Comparison of ENCODE assay signal across 1 cellular context in the genomic region with DNA sequence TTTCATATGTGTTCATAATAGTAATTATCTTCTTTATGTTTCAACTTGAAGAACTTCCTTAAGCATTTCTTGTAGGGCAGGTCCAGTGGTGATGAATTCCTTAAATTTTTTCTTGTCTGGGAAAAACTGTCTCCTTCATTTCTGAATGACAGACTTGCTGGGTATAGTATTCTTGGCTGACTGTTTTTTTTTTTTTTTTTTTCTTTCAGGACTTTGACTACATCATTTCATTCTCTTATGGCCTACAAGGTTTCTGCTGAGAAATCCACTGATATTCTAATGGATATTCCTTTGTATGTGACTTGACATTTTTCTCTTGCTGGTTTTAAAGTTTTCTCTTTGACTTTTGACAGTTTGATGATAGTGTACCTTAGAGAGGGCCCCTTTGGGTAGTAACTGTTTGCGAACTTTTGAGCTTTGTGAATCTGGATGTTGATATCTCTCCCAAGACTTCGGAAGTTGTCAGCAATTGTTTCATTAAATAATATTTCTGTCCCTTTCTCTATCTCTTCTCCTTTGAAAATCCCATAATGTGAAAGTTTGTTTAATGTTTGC.
TF ChIP-seq lines count a peak whose summit lies in the region.

No MANE protein-coding gene starts in this region.

TF ChIP-seq in H1, 55 proteins besides CTCF, POLR2A, EP300 and RAD21:
- TF ChIP-seq CEBPB (IDR thresholded peaks at IDR 0.05; ENCODE audit: low read depth, low read length) (no peak), NRF1 (IDR thresholded peaks at IDR 0.05; ENCODE audit: low read depth, low read length) (no peak), CHD2 (IDR thresholded peaks at IDR 0.05; ENCODE audit: low read length) (no peak), BACH1 (IDR thresholded peaks at IDR 0.05; ENCODE audit: low read length) (no peak), GTF2F1 (IDR thresholded peaks at IDR 0.05; ENCODE audit: borderline replicate concordance, low read depth, low read length) (no peak)
- TF ChIP-seq, protein P1, sequence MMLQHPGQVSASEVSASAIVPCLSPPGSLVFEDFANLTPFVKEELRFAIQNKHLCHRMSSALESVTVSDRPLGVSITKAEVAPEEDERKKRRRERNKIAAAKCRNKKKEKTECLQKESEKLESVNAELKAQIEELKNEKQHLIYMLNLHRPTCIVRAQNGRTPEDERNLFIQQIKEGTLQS (IDR thresholded peaks at IDR 0.05; ENCODE audit: insufficient read depth, low read depth, low read length) = no peak
TF ChIP-seq in H1: peak in this region for 0.
